Comparison of ENCODE assay signal across 20 cellular contexts in the genomic region with DNA sequence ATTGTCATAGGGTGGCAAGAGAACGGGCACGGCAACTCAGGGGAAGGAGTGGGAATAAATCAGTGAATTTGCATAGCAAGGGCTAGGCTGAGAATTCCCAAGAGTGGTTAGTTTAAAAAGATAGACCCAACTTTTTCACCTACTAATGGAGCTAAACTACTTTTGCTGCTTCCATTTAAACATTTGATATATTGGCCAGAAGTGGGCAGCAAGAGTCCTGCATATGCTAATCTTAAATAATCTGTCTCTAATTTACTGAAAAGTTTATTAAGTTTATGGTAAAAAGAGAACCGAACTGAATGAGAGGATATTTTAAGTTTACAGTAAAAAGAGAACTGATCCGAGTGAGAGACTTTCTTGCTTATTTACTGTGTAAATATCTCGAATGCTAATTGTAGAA.
DNase-seq lines count a peak whose midpoint lies in the region; ATAC-seq, FAIRE-seq and TF ChIP-seq lines count a peak whose summit lies in the region.
"Had no signal": no experiment of that assay in that cellular context is flagged by ENCODE, and none has a peak within 500 bp of the region (broad histone marks: within the 10 kb centered on the region; RNA-seq: fewer than 3 reads in every experiment).

No MANE protein-coding gene starts in this region.

- no peak overlapping the region for H3K27ac Mint-ChIP-seq in GM23338
- H3K27ac Mint-ChIP-seq: CD8-positive, alpha-beta T cell had no signal

- H3K4me1 Mint-ChIP-seq in GM23338 = peaks cover 10% of the 10 kb centered on the region

- H3K27ac ChIP-seq in GM23338 (ENCODE audit: low read depth) (no peak overlapping the region), H1 (ENCODE audit: low read depth, low read length) (no peak overlapping the region)
- H3K27ac ChIP-seq: BLaER1 had no signal

- FAIRE-seq in H1 (lab: Jason Lieb, UNC) = peak; percentile 7
- FAIRE-seq: G401.6, GM12891, H54, HTR-8/SVneo, K562 had no signal

- H4K91ac ChIP-seq in H1 (replicated peaks; ENCODE audit: insufficient read length, low read length) = no peak overlapping the region

- H3K4me3 ChIP-seq in GM23338 (no peak overlapping the region), H1 (ENCODE audit: extremely low read depth in 1 of 4, insufficient read depth in 2 of 4, low read depth in 3 of 4, low read length in 4 of 4) (no peak overlapping the region)
- H3K4me3 ChIP-seq: BLaER1, K562 had no signal

- H3K9me2 ChIP-seq in GM23338 (ENCODE audit: insufficient read depth) = no peaks in the 10 kb centered on the region

- no peak for TF ChIP-seq EP300 in H1 (IDR thresholded peaks at IDR 0.05; ENCODE audit: borderline replicate concordance in 1 of 2, low read depth in 2 of 2, low read length in 2 of 2)

- no peaks in the 10 kb centered on the region; the same call in 1 of the 2 replicates for H3K36me3 ChIP-seq in GM23338 (ENCODE audit: insufficient read depth)
- no peaks in the 10 kb centered on the region for H3K36me3 ChIP-seq in H1 (ENCODE audit: control insufficient read depth in 2 of 4, insufficient read depth in 4 of 4, low read length in 3 of 4)
- H3K36me3 ChIP-seq: BLaER1 had no signal

- no peaks in the 10 kb centered on the region for H3K79me1 ChIP-seq in H1 (ENCODE audit: low read depth, low read length)

- no peak overlapping the region for H4K8ac ChIP-seq in H1 (ENCODE audit: extremely low read depth, insufficient read depth, low read length)

- no peak overlapping the region for H4K5ac ChIP-seq in H1 (ENCODE audit: insufficient read length, low read depth, low read length)

- H3K4me1 ChIP-seq in GM23338 (ENCODE audit: insufficient read depth) (peaks cover 7% of the 10 kb centered on the region; the same call in 1 of the 2 replicates), H1 (replicated peaks in 1 of 4; ENCODE audit: control insufficient read depth in 3 of 4, insufficient read depth in 4 of 4, low read length in 3 of 4) (peaks cover 0 to 3% (median 0%) of the 10 kb centered on the region in 4 experiments; a peak in 1 of 7 replicates)
- H3K4me1 ChIP-seq: BLaER1 had no signal

- H3K56ac ChIP-seq in H1 (replicated peaks; ENCODE audit: insufficient read length, low read depth, low read length) = no peak overlapping the region

- WGBS in H1 (ENCODE audit: extremely low coverage in 1 of 2, insufficient coverage in 1 of 2, insufficient read length in 1 of 2, insufficient replicate concordance in 2 of 2, low coverage in 1 of 2, low lambda C conversion rate in 2 of 2, missing lambda C conversion rate in 1 of 2), 2 experiments = 90% methylated on average over 5 of the region's 5 CpGs; no CpG with 5 or more reads in 1 of the 2 experiments

- H3K4me2 ChIP-seq in GM23338 (no peak overlapping the region), H1 (ENCODE audit: insufficient read depth in 1 of 2, low read depth in 2 of 2, low read length in 2 of 2) (no peak overlapping the region)
- H3K4me2 ChIP-seq: BLaER1 had no signal

- no peak overlapping the region for H2AK5ac ChIP-seq in H1 (ENCODE audit: low read depth, low read length)

- no peak overlapping the region for H3K9ac ChIP-seq in H1 (replicated peaks in 1 of 4; ENCODE audit: extremely low read depth in 1 of 4, low read depth in 3 of 4, low read length in 3 of 4)
- H3K9ac ChIP-seq: BLaER1 had no signal

- no peak overlapping the region for H3K4me3 Mint-ChIP-seq in GM23338
- H3K4me3 Mint-ChIP-seq: CD8-positive, alpha-beta T cell had no signal

- H3K23ac ChIP-seq in H1 (ENCODE audit: insufficient read length) = no peak overlapping the region

- no peak overlapping the region for H2BK20ac ChIP-seq in H1 (ENCODE audit: low read length)

- H2BK12ac ChIP-seq in H1 (ENCODE audit: low read depth, low read length) = no peak overlapping the region

- H3K27me3 ChIP-seq in GM23338 (ENCODE audit: insufficient read depth) = no peaks in the 10 kb centered on the region
- no peaks in the 10 kb centered on the region for H3K27me3 ChIP-seq in H1 (replicated peaks in 1 of 4; ENCODE audit: control insufficient read depth in 3 of 4, extremely low read depth in 1 of 4, insufficient read depth in 3 of 4, low read length in 3 of 4)
- H3K27me3 ChIP-seq: BLaER1 had no signal

- no peak overlapping the region for H3K14ac ChIP-seq in H1 (ENCODE audit: insufficient read length)

- H4K20me1 ChIP-seq in GM23338 (replicated peaks; ENCODE audit: insufficient read depth) = no peaks in the 10 kb centered on the region
- no peaks in the 10 kb centered on the region for H4K20me1 ChIP-seq in H1 (replicated peaks in 1 of 2; ENCODE audit: control insufficient read depth in 1 of 2, insufficient read depth in 2 of 2, low read length in 2 of 2)
- H4K20me1 ChIP-seq: BLaER1 had no signal

- CTCF ChIA-PET in H1 (lab: Charles Lee; ENCODE audit: partially characterized antibody) = interaction anchor here (0.9 kb wide), 1 partner anchor 114 kb away, joined by 4 read pairs; no protein-coding TSS in a partner anchor

- in situ Hi-C loops in SK-MEL-5 (cut with HindIII; ENCODE audit: low pct_unique_long_range_greater_than_20kb, low sequenced_read_pairs) = no loop called here

- no peaks in the 10 kb centered on the region for H3K79me2 ChIP-seq in GM23338 (replicated peaks; ENCODE audit: insufficient read depth)
- H3K79me2 ChIP-seq in H1 (ENCODE audit: control insufficient read depth in 1 of 2, insufficient read depth in 2 of 2, low read length in 2 of 2) = no peaks in the 10 kb centered on the region

- no peaks in the 10 kb centered on the region for H3K36me3 Mint-ChIP-seq in GM23338 (ENCODE audit: low read depth)
- H3K36me3 Mint-ChIP-seq: CD8-positive, alpha-beta T cell had no signal

- no peak overlapping the region for H3K4ac ChIP-seq in H1 (replicated peaks; ENCODE audit: insufficient read length, low read depth, low read length)

- no peaks in the 10 kb centered on the region for H3K27me3 Mint-ChIP-seq in GM23338 (ENCODE audit: insufficient read depth, low read depth, poor library complexity)

- no peaks in the 10 kb centered on the region for H3K23me2 ChIP-seq in H1 (ENCODE audit: low read depth, low read length)

- POLR2A ChIA-PET in H1 (lab: Charles Lee; ENCODE audit: partially characterized antibody) = no interaction called here

- H2BK5ac ChIP-seq in H1 (ENCODE audit: low read depth, low read length) = no peak overlapping the region

- H3K18ac ChIP-seq in H1 (ENCODE audit: extremely low read depth, low read length) = no peak overlapping the region

- no peaks in the 10 kb centered on the region for H3F3A ChIP-seq in GM23338 (replicated peaks; ENCODE audit: low read depth)

- TF ChIP-seq CTCF in GM23338 (conservative IDR thresholded peaks at IDR 0.05; ENCODE audit: low read depth in 2 of 2) = no peak
- TF ChIP-seq CTCF in H1 (IDR thresholded peaks at IDR 0.05; ENCODE audit: control extremely low read depth in 1 of 3, insufficient read depth in 1 of 3, low read depth in 1 of 3, low read length in 3 of 3) = no peak

- no peaks in the 10 kb centered on the region for H3K9me3 Mint-ChIP-seq in GM23338

- no peak overlapping the region for H2BK15ac ChIP-seq in H1 (ENCODE audit: low read length)

- TF ChIP-seq RAD21 in H1 (IDR thresholded peaks at IDR 0.05 in 1 of 2, conservative IDR thresholded peaks at IDR 0.05 in 1 of 2; ENCODE audit: low read depth in 2 of 2, low read length in 2 of 2) = no peak

- H2AFZ ChIP-seq in GM23338 (no peak overlapping the region), H1 (ENCODE audit: low read length) (no peak overlapping the region)

- H3K9me3 ChIP-seq in H1 (ENCODE audit: insufficient read depth in 2 of 2, low read depth in 1 of 2, low read length in 1 of 2) = no peaks in the 10 kb centered on the region
- H3K9me3 ChIP-seq: BLaER1 had no signal

- H2BK120ac ChIP-seq in H1 (replicated peaks; ENCODE audit: low read depth, low read length) = no peak overlapping the region

- TF ChIP-seq POLR2A in H1 (IDR thresholded peaks at IDR 0.05; ENCODE audit: control extremely low read depth in 1 of 2, low read depth in 2 of 2, low read length in 2 of 2) = no peak

- ATAC-seq in GM23338 = no peak
- ATAC-seq in GM21576 (IDR thresholded peaks at IDR 0.05; ENCODE audit: unreplicated experiment) = no peak
- no peak for ATAC-seq in GM18909 (IDR thresholded peaks at IDR 0.05; ENCODE audit: poor library complexity, unreplicated experiment)
- no peak for ATAC-seq in HG03439 (IDR thresholded peaks at IDR 0.05; ENCODE audit: unreplicated experiment)
- ATAC-seq: CD8-positive, alpha-beta T cell; K562 had no signal

- DNase-seq in GM23338 (ENCODE audit: low spot score) (peak; percentile 7), SK-MEL-5 (ENCODE audit: low read depth, low spot score) (peak; percentile 7), H1 (ENCODE audit: low read depth in 1 of 2, low spot score in 2 of 2) (no peak), putamen (ENCODE audit: low spot score) (peak; percentile 20), NCI-H510A (lab: John Stamatoyannopoulos, UW) (no peak)
- DNase-seq: 8988T; Calu3; CD8-positive, alpha-beta T cell; DMS 273 treated with DMSO at 0.1 percent for 48 hours; HCEC 1CT; IMR-90 had no signal

TF ChIP-seq in GM23338, 12 proteins besides CTCF, POLR2A, EP300 and RAD21 (continues in another document):
- TF ChIP-seq POLR2AphosphoS5 (IDR thresholded peaks at IDR 0.05; ENCODE audit: low read depth) = no peak

TF ChIP-seq in H1, 55 proteins besides CTCF, POLR2A, EP300 and RAD21:
- TF ChIP-seq GABPA (IDR thresholded peaks at IDR 0.05; ENCODE audit: borderline replicate concordance, insufficient read depth, low read length) (no peak), TCF12 (IDR thresholded peaks at IDR 0.05; ENCODE audit: low read depth, low read length) (no peak), CBX5 (IDR thresholded peaks at IDR 0.05; ENCODE audit: low read depth, low read length) (no peak), FOSL1 (IDR thresholded peaks at IDR 0.05; ENCODE audit: insufficient read depth, low read depth, low read length) (no peak), GTF2F1 (IDR thresholded peaks at IDR 0.05; ENCODE audit: borderline replicate concordance, low read depth, low read length) (no peak), KDM1A (IDR thresholded peaks at IDR 0.05; ENCODE audit: borderline replicate concordance, low read length) (no peak), PHF8 (conservative IDR thresholded peaks at IDR 0.05; ENCODE audit: low read depth, low read length) (no peak), BACH1 (IDR thresholded peaks at IDR 0.05; ENCODE audit: low read length) (no peak), RNF2 (IDR thresholded peaks at IDR 0.05; ENCODE audit: borderline replicate concordance, low read depth, low read length, missing control alignments, poor library complexity, severe bottlenecking) (no peak), NRF1 (IDR thresholded peaks at IDR 0.05; ENCODE audit: low read depth, low read length) (no peak), BRCA1 (IDR thresholded peaks at IDR 0.05; ENCODE audit: low read depth, low read length) (no peak), CEBPB (IDR thresholded peaks at IDR 0.05; ENCODE audit: low read depth, low read length) (no peak), SP2 (IDR thresholded peaks at IDR 0.05; ENCODE audit: low read length) (no peak)

Comparison
In these comparisons a context has a peak if more than half of its experiments do, and no peak if none do; other contexts are left out.
1. DNase-seq: peak in GM23338 (single experiment), SK-MEL-5 (single experiment) and putamen (single experiment); none in H1 (0 of 2) and NCI-H510A (single experiment).